8 cellular contexts compared by ENCODE assay signal in the genomic region with DNA sequence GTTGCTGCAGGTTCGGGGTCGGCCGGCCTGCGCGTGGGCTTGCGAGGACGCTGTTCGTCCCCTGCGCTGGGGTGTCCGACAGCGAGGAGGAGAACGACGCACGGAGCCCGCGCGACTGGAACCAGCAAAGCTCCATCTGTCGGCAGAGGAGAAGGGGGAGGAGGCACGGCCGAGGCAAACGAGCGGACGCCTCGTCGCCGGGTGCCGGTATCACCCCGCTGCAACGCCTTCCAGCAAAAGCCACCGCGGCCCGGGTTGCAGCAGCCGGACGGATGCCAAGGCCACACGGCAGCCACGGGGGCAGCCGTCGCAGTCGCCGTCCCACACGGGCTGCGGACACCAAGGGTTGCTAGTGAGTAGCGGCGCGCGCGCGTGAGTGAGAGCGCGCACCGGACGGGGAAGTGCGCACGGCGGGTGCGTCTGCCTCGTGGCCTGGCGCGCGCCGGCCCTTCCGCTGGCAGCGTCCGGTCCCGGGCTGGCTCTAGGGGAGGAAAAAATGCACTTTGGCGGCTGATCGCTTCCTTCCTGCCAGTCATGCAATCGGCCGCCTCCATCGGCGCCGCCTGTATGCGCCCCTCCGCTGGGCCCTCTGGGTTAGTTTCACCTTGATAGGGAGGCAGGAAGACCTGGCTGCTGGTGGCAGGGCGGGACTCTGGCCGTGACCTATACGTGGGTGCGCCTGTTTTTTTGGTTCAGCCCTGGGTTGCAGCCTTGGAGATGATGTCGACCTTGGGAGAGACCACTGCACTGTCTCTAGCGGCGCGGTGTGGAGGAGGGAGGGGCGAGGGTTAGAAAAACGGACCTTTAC. TPM values are rescaled to one million over a fixed set of nuclear protein-coding genes. Genes with fewer than 3 reads are reported as not detected.
DNase-seq lines count a peak whose midpoint lies in the region; ATAC-seq and TF ChIP-seq lines count a peak whose summit lies in the region.

No MANE protein-coding gene starts in this region.

- H3K27ac Mint-ChIP-seq in immature natural killer cell = peak overlapping the region; percentile 95 to 98 (median 97)

- no peaks in the 10 kb centered on the region for H4K20me1 ChIP-seq in smooth muscle cell (ENCODE audit: low read depth)

- peaks cover 0 to 3% of the 10 kb centered on the region in 2 donors for H3K4me1 ChIP-seq in breast epithelium
- peaks cover 16% of the 10 kb centered on the region for H3K4me1 ChIP-seq in smooth muscle cell (ENCODE audit: low read depth)

- TF ChIP-seq POLR2A in breast epithelium (IDR thresholded peaks at IDR 0.05) = no peak

- ATAC-seq in HG02759 (IDR thresholded peaks at IDR 0.05; ENCODE audit: unreplicated experiment) = peak; percentile 79

- no peaks in the 10 kb centered on the region for H3K36me3 Mint-ChIP-seq in immature natural killer cell

- DNase-seq in NCI-H2029 (lab: John Stamatoyannopoulos, UW) (peak; percentile 62), NCI-H2029 treated with DMSO at 0.1 percent for 48 hours (lab: John Stamatoyannopoulos, UW) (no peak), NCI-H1694 treated with DMSO at 0.1 percent for 48 hours (lab: John Stamatoyannopoulos, UW) (peak; percentile 66), breast epithelium (ENCODE audit: low spot score in 2 of 2) (peak; percentile 47 to 66), immature natural killer cell (peak; percentile 80 to 84 (median 83)), smooth muscle cell (lab: John Stamatoyannopoulos, UW; ENCODE audit: unreplicated experiment) (peak; percentile 28)

- H3K4me3 Mint-ChIP-seq in immature natural killer cell = peak overlapping the region; percentile 93 to 99 (median 98)

- peak overlapping the region; percentile 97 for H3K27ac ChIP-seq in VCaP
- H3K27ac ChIP-seq in breast epithelium = peak overlapping the region; percentile 88 to 94
- no peak overlapping the region for H3K27ac ChIP-seq in smooth muscle cell (ENCODE audit: low read depth)

- H2AFZ ChIP-seq in smooth muscle cell (ENCODE audit: low read depth) = peak overlapping the region; percentile 93

- H3K79me2 ChIP-seq in smooth muscle cell (ENCODE audit: low read depth) = no peaks in the 10 kb centered on the region

- H3K9ac ChIP-seq in smooth muscle cell (ENCODE audit: low read depth) = peak overlapping the region; percentile 18

- 1% methylated on average over 84 of the region's 84 CpGs for WGBS in smooth muscle cell (ENCODE audit: low lambda C conversion rate)

- peak overlapping the region; percentile 72 to 95 (median 73) for H3K4me3 ChIP-seq in breast epithelium
- H3K4me3 ChIP-seq in smooth muscle cell = peak overlapping the region; percentile 82

- peaks cover 2 to 12% (median 4%) of the 10 kb centered on the region in 3 donors for H3K27me3 Mint-ChIP-seq in immature natural killer cell (ENCODE audit: low read depth in 3 of 3)

- H3K9me3 ChIP-seq in breast epithelium = no peaks in the 10 kb centered on the region
- H3K9me3 ChIP-seq in smooth muscle cell (replicated peaks; ENCODE audit: low read depth) = no peaks in the 10 kb centered on the region

- intact Hi-C loops in breast epithelium (cut with DNase I; ENCODE audit: low total_unique reads) = no loop called here

- no peaks in the 10 kb centered on the region for H3F3A ChIP-seq in smooth muscle cell (ENCODE audit: low read depth)

- H3K4me1 Mint-ChIP-seq in immature natural killer cell = peaks cover 47 to 69% of the 10 kb centered on the region in 2 donors

- H3K4me2 ChIP-seq in smooth muscle cell = peak overlapping the region; percentile 97

- H3K36me3 ChIP-seq in breast epithelium = no peaks in the 10 kb centered on the region
- no peaks in the 10 kb centered on the region for H3K36me3 ChIP-seq in smooth muscle cell (ENCODE audit: low read depth)

- H3K9me3 Mint-ChIP-seq in immature natural killer cell = no peaks in the 10 kb centered on the region

- H3K27me3 ChIP-seq in breast epithelium (no peaks in the 10 kb centered on the region), smooth muscle cell (ENCODE audit: low read depth) (peaks cover 46% of the 10 kb centered on the region)

- TF ChIP-seq CTCF in VCaP (conservative IDR thresholded peaks at IDR 0.05) (peak; percentile 18; the same call in 1 of the 2 replicates), breast epithelium (IDR thresholded peaks at IDR 0.05) (no peak), smooth muscle cell (IDR thresholded peaks at IDR 0.05; ENCODE audit: borderline replicate concordance, insufficient read depth, poor library complexity, severe bottlenecking) (no peak)

RNA-seq across cellular contexts. Expression of a gene that starts 0.4 kb away (rescaled TPM):
- 10 to 100 TPM; 17.1 to 21.0 (median 17.9) TPM for total RNA-seq in breast epithelium
- polyA plus RNA-seq in immature natural killer cell = 1 to 10 TPM; 4.2 to 8.4 (median 7.3) TPM
- total RNA-seq in smooth muscle cell = 1.1 and 1.2 TPM in 2 replicates
- polyA plus RNA-seq in smooth muscle cell = 0.49 and 0.61 TPM in 2 replicates

RNA-seq across cellular contexts. Expression of a gene that starts 28.8 kb away (rescaled TPM):
- 1 to 10 TPM in 1 of 3 donors, under 1 TPM in 1, not detected in 1; 0.59 to 1.6 TPM for total RNA-seq in breast epithelium
- 1 to 10 TPM in 1 of 3 donors, under 1 TPM in 1, not detected in 1; 0.84 to 1.2 TPM for polyA plus RNA-seq in immature natural killer cell
- 3.4 and 6.9 TPM in 2 replicates for total RNA-seq in smooth muscle cell
- 1.9 and 2.3 TPM in 2 replicates for polyA plus RNA-seq in smooth muscle cell
